ENCODE assay signal across 8 cellular contexts in the genomic region with DNA sequence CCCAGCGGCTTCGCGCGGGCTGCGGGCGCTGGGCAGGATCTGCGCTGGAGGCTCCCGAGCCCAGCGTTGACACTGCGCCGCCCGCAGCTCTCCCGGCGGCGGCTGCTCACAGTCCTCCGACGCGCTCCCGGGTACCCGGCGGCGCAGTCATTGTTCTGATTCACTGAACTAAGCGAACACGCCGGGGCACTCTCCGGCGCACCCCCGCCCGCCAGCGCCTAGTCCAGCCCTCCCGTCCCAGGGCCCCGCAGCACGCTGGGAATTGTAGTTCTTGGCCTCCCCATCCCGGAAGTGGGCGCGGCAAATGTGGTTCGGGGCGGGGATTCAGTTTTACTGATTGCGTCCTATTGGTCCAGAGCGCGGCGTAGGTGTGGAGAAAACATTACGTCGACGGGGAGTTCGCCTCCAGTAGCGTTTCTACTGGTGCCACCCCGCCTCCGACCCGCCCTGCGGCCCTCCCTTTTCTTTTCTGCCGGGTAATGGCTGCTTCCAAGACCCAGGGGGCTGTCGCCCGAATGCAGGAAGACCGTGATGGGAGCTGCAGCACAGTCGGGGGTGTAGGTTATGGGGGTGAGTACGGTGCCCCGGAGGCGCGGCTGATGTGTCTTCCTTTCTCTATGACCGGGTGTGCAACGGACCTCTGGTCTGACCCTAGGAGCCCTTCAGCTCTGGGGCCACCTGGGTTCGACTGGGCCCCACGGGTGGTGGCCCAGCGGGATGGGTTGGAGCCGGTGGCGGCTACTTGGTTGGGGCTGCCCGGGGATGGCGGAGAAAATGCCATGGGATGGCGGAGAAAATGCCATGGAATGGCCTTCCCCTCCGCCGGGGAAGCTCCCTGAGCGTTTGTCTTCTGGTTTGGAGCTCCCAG. TPM values are rescaled to one million over a fixed set of nuclear protein-coding genes. Genes with fewer than 3 reads are reported as not detected.
DNase-seq lines count a peak whose midpoint lies in the region; ATAC-seq lines count a peak whose summit lies in the region.

A gene with protein sequence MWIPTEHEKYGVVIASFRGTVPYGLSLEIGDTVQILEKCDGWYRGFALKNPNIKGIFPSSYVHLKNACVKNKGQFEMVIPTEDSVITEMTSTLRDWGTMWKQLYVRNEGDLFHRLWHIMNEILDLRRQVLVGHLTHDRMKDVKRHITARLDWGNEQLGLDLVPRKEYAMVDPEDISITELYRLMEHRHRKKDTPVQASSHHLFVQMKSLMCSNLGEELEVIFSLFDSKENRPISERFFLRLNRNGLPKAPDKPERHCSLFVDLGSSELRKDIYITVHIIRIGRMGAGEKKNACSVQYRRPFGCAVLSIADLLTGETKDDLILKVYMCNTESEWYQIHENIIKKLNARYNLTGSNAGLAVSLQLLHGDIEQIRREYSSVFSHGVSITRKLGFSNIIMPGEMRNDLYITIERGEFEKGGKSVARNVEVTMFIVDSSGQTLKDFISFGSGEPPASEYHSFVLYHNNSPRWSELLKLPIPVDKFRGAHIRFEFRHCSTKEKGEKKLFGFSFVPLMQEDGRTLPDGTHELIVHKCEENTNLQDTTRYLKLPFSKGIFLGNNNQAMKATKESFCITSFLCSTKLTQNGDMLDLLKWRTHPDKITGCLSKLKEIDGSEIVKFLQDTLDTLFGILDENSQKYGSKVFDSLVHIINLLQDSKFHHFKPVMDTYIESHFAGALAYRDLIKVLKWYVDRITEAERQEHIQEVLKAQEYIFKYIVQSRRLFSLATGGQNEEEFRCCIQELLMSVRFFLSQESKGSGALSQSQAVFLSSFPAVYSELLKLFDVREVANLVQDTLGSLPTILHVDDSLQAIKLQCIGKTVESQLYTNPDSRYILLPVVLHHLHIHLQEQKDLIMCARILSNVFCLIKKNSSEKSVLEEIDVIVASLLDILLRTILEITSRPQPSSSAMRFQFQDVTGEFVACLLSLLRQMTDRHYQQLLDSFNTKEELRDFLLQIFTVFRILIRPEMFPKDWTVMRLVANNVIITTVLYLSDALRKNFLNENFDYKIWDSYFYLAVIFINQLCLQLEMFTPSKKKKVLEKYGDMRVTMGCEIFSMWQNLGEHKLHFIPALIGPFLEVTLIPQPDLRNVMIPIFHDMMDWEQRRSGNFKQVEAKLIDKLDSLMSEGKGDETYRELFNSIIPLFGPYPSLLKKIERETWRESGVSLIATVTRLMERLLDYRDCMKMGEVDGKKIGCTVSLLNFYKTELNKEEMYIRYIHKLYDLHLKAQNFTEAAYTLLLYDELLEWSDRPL (N-terminal part only) (minus strand): TSS at position 162 of the 868 bp plus-strand sequence. CDS start 261 bp downstream, outside the sequence.
A gene with protein sequence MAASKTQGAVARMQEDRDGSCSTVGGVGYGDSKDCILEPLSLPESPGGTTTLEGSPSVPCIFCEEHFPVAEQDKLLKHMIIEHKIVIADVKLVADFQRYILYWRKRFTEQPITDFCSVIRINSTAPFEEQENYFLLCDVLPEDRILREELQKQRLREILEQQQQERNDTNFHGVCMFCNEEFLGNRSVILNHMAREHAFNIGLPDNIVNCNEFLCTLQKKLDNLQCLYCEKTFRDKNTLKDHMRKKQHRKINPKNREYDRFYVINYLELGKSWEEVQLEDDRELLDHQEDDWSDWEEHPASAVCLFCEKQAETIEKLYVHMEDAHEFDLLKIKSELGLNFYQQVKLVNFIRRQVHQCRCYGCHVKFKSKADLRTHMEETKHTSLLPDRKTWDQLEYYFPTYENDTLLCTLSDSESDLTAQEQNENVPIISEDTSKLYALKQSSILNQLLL (plus strand): TSS at position 458 of the 868 bp plus-strand sequence. CDS start 22 bp downstream, at position 480.

- H3K4me3 Mint-ChIP-seq in effector memory CD8-positive, alpha-beta T cell, result peak within 1 kb of the TSS; percentile 99 to 100

- no peaks in the 10 kb centered on the region for H3K9me3 Mint-ChIP-seq in effector memory CD8-positive, alpha-beta T cell

- H3K36me3 Mint-ChIP-seq in effector memory CD8-positive, alpha-beta T cell (ENCODE audit: insufficient read depth), result peaks cover 11% of the 10 kb centered on the region

- peaks cover 26 to 47% of the 10 kb centered on the region in 2 donors for H3K4me1 Mint-ChIP-seq in effector memory CD8-positive, alpha-beta T cell (ENCODE audit: low read depth in 2 of 2)

- peak; percentile 92 for ATAC-seq in GM21360 (IDR thresholded peaks at IDR 0.05; ENCODE audit: unreplicated experiment)
- peak; percentile 86 for ATAC-seq in effector memory CD8-positive, alpha-beta T cell (replicated peaks)

- peaks cover 29% of the 10 kb centered on the region in 2 donors for H3K27me3 Mint-ChIP-seq in effector memory CD8-positive, alpha-beta T cell

- DNase-seq in COLO829 (ENCODE audit: low spot score) (peak; percentile 100), HT-29 (ENCODE audit: low spot score) (peak; percentile 100), medulla oblongata (ENCODE audit: extremely low spot score) (peak; percentile 100)
- DNase-seq in NK-92 treated with Interleukin-12 subunit alpha and Interleukin-12 subunit beta, amount 100 ng/mL, for 24 hours (lab: John Stamatoyannopoulos, UW), result peak; percentile 99
- DNase-seq in activated CD8-positive, alpha-beta memory T cell treated with anti-CD3 and anti-CD28 coated beads for 4 hours (ENCODE audit: low read depth in 2 of 2), result peak; percentile 99
- peak; percentile 100 for DNase-seq in effector memory CD8-positive, alpha-beta T cell
- peak; percentile 98 to 99 (median 98) for DNase-seq in stimulated activated CD4-positive, alpha-beta T cell treated with anti-CD3 and anti-CD28 coated beads, TNF-alpha, amount 100 ng/mL, for 48 hours (ENCODE audit: low read depth in 3 of 3)

- peak within 1 kb of the TSS; percentile 97 to 98 for H3K27ac Mint-ChIP-seq in effector memory CD8-positive, alpha-beta T cell

RNA-seq across cellular contexts. Expression of the first gene that starts in this region (rescaled TPM):
- total RNA-seq in HT-29 (2014; rRNA removed; shearing (Covaris generic)), result 3.2 and 4.9 TPM in 2 replicates

RNA-seq across cellular contexts. Expression of the second gene that starts in this region (rescaled TPM):
- total RNA-seq in HT-29 (2014; rRNA removed; shearing (Covaris generic)), result 7.9 and 11.0 TPM in 2 replicates

Comparison
In these comparisons a context has a peak if more than half of its experiments do, and no peak if none do; other contexts are left out.
1. Peak in every context shown above with its lines: DNase-seq and ATAC-seq.